ENCODE assay signal across 1 cellular context in genomic region chr4:88523325-88524129, GRCh38.
TF ChIP-seq lines count a peak whose summit lies in the region.

TSS of gene PYURF (minus strand) at chr4:88523776. CDS start at chr4:88523700, 76 bp downstream.

TF ChIP-seq in HepG2, 621 proteins besides CTCF, POLR2A, EP300 and RAD21 (continued from another document and continues in another):
- TF ChIP-seq TBX2 (CRISPR knock-in tag; IDR thresholded peaks at IDR 0.05; ENCODE audit: borderline replicate concordance) (peak; percentile 94), ZBTB46 (CRISPR knock-in tag; IDR thresholded peaks at IDR 0.05; ENCODE audit: borderline replicate concordance) (peak; percentile 91; the same call in 1 of the 2 replicates), GFI1 (CRISPR knock-in tag; IDR thresholded peaks at IDR 0.05; ENCODE audit: borderline replicate concordance) (peak; percentile 76; the same call in 1 of the 2 replicates), ZBTB33 (CRISPR knock-in tag; IDR thresholded peaks at IDR 0.05) (no peak), RELA (CRISPR knock-in tag; IDR thresholded peaks at IDR 0.05) (peak; percentile 48; the same call in 1 of the 2 replicates), ZFAT (CRISPR knock-in tag; conservative IDR thresholded peaks at IDR 0.05) (peak; percentile 64; the same call in 1 of the 2 replicates), CAMTA2 (CRISPR knock-in tag; IDR thresholded peaks at IDR 0.05; ENCODE audit: borderline replicate concordance) (peak; percentile 39; the same call in 1 of the 2 replicates), ZSCAN30 (CRISPR knock-in tag; IDR thresholded peaks at IDR 0.05) (peak; percentile 95; the same call in 1 of the 2 replicates), ZC3H4 (CRISPR knock-in tag; IDR thresholded peaks at IDR 0.05; ENCODE audit: borderline replicate concordance) (no peak), PAF1 (CRISPR knock-in tag; IDR thresholded peaks at IDR 0.05) (no peak), SMYD3 (CRISPR knock-in tag; IDR thresholded peaks at IDR 0.05) (no peak), ZBTB3 (CRISPR knock-in tag; IDR thresholded peaks at IDR 0.05; ENCODE audit: borderline replicate concordance, low read depth) (peak; percentile 69; the same call in 1 of the 2 replicates), ZNF326 (CRISPR knock-in tag; IDR thresholded peaks at IDR 0.05; ENCODE audit: borderline replicate concordance) (no peak), RARA (CRISPR knock-in tag; IDR thresholded peaks at IDR 0.05) (no peak; the same call in none of the 2 replicates), SNAPC2 (CRISPR knock-in tag; IDR thresholded peaks at IDR 0.05) (no peak; the same call in 1 of the 2 replicates), ZMYM3 (CRISPR knock-in tag; IDR thresholded peaks at IDR 0.05) (peak; percentile 41; the same call in 1 of the 2 replicates), ZNF30 (CRISPR knock-in tag; IDR thresholded peaks at IDR 0.05) (peak; percentile 16; the same call in 1 of the 2 replicates), HOXA3 (CRISPR knock-in tag; IDR thresholded peaks at IDR 0.05) (peak; percentile 86; the same call in 1 of the 2 replicates), SOX5 (CRISPR knock-in tag; IDR thresholded peaks at IDR 0.05; ENCODE audit: borderline replicate concordance) (peak; percentile 50; the same call in 1 of the 2 replicates), PHF21A (CRISPR knock-in tag; IDR thresholded peaks at IDR 0.05) (peak; percentile 48; the same call in 1 of the 2 replicates), PRDM4 (CRISPR knock-in tag; IDR thresholded peaks at IDR 0.05; ENCODE audit: borderline replicate concordance) (no peak), ARNT (IDR thresholded peaks at IDR 0.05) (no peak), ZMYM4 (CRISPR knock-in tag; IDR thresholded peaks at IDR 0.05) (peak; percentile 98), ZNF558 (CRISPR knock-in tag; IDR thresholded peaks at IDR 0.05; ENCODE audit: borderline replicate concordance) (peak; percentile 95; the same call in 1 of the 2 replicates), GLI4 (CRISPR knock-in tag; IDR thresholded peaks at IDR 0.05; ENCODE audit: borderline replicate concordance) (peak; percentile 88; the same call in 1 of the 2 replicates), RCOR2 (CRISPR knock-in tag; IDR thresholded peaks at IDR 0.05) (no peak), ZNF414 (CRISPR knock-in tag; IDR thresholded peaks at IDR 0.05) (peak; percentile 90; the same call in 1 of the 2 replicates)
- TF ChIP-seq, protein P1, sequence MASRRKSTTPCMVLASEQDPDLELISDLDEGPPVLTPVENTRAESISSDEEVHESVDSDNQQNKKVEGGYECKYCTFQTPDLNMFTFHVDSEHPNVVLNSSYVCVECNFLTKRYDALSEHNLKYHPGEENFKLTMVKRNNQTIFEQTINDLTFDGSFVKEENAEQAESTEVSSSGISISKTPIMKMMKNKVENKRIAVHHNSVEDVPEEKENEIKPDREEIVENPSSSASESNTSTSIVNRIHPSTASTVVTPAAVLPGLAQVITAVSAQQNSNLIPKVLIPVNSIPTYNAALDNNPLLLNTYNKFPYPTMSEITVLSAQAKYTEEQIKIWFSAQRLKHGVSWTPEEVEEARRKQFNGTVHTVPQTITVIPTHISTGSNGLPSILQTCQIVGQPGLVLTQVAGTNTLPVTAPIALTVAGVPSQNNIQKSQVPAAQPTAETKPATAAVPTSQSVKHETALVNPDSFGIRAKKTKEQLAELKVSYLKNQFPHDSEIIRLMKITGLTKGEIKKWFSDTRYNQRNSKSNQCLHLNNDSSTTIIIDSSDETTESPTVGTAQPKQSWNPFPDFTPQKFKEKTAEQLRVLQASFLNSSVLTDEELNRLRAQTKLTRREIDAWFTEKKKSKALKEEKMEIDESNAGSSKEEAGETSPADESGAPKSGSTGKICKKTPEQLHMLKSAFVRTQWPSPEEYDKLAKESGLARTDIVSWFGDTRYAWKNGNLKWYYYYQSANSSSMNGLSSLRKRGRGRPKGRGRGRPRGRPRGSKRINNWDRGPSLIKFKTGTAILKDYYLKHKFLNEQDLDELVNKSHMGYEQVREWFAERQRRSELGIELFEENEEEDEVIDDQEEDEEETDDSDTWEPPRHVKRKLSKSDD (CRISPR knock-in tag; IDR thresholded peaks at IDR 0.05; ENCODE audit: low read depth): peak; percentile 90
- TF ChIP-seq, protein P2, sequence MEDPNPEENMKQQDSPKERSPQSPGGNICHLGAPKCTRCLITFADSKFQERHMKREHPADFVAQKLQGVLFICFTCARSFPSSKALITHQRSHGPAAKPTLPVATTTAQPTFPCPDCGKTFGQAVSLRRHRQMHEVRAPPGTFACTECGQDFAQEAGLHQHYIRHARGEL (CRISPR knock-in tag; IDR thresholded peaks at IDR 0.05): peak; percentile 88; the same call in 1 of the 2 replicates
- TF ChIP-seq, protein P3, sequence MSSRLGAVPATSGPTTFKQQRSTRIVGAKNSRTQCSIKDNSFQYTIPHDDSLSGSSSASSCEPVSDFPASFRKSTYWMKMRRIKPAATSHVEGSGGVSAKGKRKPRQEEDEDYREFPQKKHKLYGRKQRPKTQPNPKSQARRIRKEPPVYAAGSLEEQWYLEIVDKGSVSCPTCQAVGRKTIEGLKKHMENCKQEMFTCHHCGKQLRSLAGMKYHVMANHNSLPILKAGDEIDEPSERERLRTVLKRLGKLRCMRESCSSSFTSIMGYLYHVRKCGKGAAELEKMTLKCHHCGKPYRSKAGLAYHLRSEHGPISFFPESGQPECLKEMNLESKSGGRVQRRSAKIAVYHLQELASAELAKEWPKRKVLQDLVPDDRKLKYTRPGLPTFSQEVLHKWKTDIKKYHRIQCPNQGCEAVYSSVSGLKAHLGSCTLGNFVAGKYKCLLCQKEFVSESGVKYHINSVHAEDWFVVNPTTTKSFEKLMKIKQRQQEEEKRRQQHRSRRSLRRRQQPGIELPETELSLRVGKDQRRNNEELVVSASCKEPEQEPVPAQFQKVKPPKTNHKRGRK (CRISPR knock-in tag; IDR thresholded peaks at IDR 0.05): 0 out of 2 replicates have a peak, but pooled peaks have one; percentile 58
- TF ChIP-seq, protein P4, sequence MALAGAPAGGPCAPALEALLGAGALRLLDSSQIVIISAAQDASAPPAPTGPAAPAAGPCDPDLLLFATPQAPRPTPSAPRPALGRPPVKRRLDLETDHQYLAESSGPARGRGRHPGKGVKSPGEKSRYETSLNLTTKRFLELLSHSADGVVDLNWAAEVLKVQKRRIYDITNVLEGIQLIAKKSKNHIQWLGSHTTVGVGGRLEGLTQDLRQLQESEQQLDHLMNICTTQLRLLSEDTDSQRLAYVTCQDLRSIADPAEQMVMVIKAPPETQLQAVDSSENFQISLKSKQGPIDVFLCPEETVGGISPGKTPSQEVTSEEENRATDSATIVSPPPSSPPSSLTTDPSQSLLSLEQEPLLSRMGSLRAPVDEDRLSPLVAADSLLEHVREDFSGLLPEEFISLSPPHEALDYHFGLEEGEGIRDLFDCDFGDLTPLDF (CRISPR knock-in tag; IDR thresholded peaks at IDR 0.05): peak; percentile 66; the same call in 1 of the 2 replicates
- TF ChIP-seq, protein P5, sequence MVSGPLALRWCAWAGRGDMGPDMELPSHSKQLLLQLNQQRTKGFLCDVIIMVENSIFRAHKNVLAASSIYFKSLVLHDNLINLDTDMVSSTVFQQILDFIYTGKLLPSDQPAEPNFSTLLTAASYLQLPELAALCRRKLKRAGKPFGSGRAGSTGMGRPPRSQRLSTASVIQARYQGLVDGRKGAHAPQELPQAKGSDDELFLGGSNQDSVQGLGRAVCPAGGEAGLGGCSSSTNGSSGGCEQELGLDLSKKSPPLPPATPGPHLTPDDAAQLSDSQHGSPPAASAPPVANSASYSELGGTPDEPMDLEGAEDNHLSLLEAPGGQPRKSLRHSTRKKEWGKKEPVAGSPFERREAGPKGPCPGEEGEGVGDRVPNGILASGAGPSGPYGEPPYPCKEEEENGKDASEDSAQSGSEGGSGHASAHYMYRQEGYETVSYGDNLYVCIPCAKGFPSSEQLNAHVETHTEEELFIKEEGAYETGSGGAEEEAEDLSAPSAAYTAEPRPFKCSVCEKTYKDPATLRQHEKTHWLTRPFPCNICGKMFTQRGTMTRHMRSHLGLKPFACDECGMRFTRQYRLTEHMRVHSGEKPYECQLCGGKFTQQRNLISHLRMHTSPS (CRISPR knock-in tag; IDR thresholded peaks at IDR 0.05; ENCODE audit: low read depth): no peak
- TF ChIP-seq, protein P6, sequence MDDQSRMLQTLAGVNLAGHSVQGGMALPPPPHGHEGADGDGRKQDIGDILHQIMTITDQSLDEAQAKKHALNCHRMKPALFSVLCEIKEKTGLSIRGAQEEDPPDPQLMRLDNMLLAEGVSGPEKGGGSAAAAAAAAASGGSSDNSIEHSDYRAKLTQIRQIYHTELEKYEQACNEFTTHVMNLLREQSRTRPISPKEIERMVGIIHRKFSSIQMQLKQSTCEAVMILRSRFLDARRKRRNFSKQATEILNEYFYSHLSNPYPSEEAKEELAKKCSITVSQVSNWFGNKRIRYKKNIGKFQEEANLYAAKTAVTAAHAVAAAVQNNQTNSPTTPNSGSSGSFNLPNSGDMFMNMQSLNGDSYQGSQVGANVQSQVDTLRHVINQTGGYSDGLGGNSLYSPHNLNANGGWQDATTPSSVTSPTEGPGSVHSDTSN (CRISPR knock-in tag; IDR thresholded peaks at IDR 0.05; ENCODE audit: borderline replicate concordance): no peak; the same call in 1 of the 2 replicates
- TF ChIP-seq, protein P7, sequence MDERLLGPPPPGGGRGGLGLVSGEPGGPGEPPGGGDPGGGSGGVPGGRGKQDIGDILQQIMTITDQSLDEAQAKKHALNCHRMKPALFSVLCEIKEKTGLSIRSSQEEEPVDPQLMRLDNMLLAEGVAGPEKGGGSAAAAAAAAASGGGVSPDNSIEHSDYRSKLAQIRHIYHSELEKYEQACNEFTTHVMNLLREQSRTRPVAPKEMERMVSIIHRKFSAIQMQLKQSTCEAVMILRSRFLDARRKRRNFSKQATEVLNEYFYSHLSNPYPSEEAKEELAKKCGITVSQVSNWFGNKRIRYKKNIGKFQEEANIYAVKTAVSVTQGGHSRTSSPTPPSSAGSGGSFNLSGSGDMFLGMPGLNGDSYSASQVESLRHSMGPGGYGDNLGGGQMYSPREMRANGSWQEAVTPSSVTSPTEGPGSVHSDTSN (CRISPR knock-in tag; IDR thresholded peaks at IDR 0.05): no peak
- TF ChIP-seq, protein P8, sequence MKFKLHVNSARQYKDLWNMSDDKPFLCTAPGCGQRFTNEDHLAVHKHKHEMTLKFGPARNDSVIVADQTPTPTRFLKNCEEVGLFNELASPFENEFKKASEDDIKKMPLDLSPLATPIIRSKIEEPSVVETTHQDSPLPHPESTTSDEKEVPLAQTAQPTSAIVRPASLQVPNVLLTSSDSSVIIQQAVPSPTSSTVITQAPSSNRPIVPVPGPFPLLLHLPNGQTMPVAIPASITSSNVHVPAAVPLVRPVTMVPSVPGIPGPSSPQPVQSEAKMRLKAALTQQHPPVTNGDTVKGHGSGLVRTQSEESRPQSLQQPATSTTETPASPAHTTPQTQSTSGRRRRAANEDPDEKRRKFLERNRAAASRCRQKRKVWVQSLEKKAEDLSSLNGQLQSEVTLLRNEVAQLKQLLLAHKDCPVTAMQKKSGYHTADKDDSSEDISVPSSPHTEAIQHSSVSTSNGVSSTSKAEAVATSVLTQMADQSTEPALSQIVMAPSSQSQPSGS (CRISPR knock-in tag; IDR thresholded peaks at IDR 0.05): peak; percentile 84
